In genomic region chr18:36066001-36066400, GRCh38 we compare ENCODE assay signal across 8 cellular contexts. TPM values are rescaled to one million over a fixed set of nuclear protein-coding genes. Genes with fewer than 3 reads are reported as not detected.
DNase-seq lines count a peak whose midpoint lies in the region; ATAC-seq and TF ChIP-seq lines count a peak whose summit lies in the region.

No MANE protein-coding gene starts in this region.

- no peaks in the 10 kb centered on the region for H3K36me3 ChIP-seq in skeletal muscle tissue (ENCODE audit: control insufficient read depth in 3 of 3, insufficient read depth in 3 of 3, low read length in 3 of 3)

- ATAC-seq in GM21447 (IDR thresholded peaks at IDR 0.05; ENCODE audit: unreplicated experiment) = no peak
- ATAC-seq in HG02852 (IDR thresholded peaks at IDR 0.05; ENCODE audit: unreplicated experiment) = no peak

- peaks cover 6 to 12% (median 7%) of the 10 kb centered on the region in 3 donors for H3K4me1 ChIP-seq in skeletal muscle tissue (ENCODE audit: control insufficient read depth in 3 of 3, insufficient read depth in 3 of 3, low read length in 3 of 3)

- no peak overlapping the region for H3K27ac ChIP-seq in skeletal muscle tissue (ENCODE audit: low read depth, low read length)

- peak; percentile 5 for DNase-seq in NCI-H1694 treated with DMSO at 0.1 percent for 48 hours (lab: John Stamatoyannopoulos, UW)
- no peak for DNase-seq in NCI-H1694 (lab: John Stamatoyannopoulos, UW)
- DNase-seq in SW480 (ENCODE audit: low spot score) = peak; percentile 0
- DNase-seq in foreskin fibroblast = peak; percentile 3 to 28
- no peak for DNase-seq in A172 (ENCODE audit: low spot score)

- H3K27me3 ChIP-seq in skeletal muscle tissue (ENCODE audit: control insufficient read depth in 3 of 3, insufficient read depth in 3 of 3, low read length in 3 of 3) = no peaks in the 10 kb centered on the region

- TF ChIP-seq CTCF in foreskin fibroblast (IDR thresholded peaks at IDR 0.05; ENCODE audit: low read depth, low read length) = no peak

- H3K9ac ChIP-seq in skeletal muscle tissue (ENCODE audit: low read depth in 1 of 3, low read length in 3 of 3) = peak overlapping the region in 1 of 3 donors; percentile 90

- H3K4me3 ChIP-seq in foreskin fibroblast (ENCODE audit: low read depth in 1 of 2, low read length in 2 of 2) (peak overlapping the region; percentile 88 to 98), skeletal muscle tissue (ENCODE audit: low read length in 3 of 3) (peak overlapping the region; percentile 88 to 99 (median 94))

- H3K9me3 ChIP-seq in skeletal muscle tissue (ENCODE audit: control insufficient read depth in 3 of 3, low read length in 3 of 3) = no peaks in the 10 kb centered on the region

RNA-seq across cellular contexts. Expression of gene RPRD1A, which starts 1.4 kb away (rescaled TPM):
- 35.0 TPM for total RNA-seq in skeletal muscle tissue
- total RNA-seq in A172 (2014; rRNA removed; shearing (Covaris generic)) = 80.6 and 83.3 TPM in 2 replicates

Comparison
In these comparisons a context has a peak if more than half of its experiments do, and no peak if none do; other contexts are left out.
1. DNase-seq: peak in NCI-H1694 treated with DMSO at 0.1 percent for 48 hours (single experiment), SW480 (single experiment) and foreskin fibroblast (2 of 2); none in NCI-H1694 (single experiment) and A172 (single experiment).